Comparison of ENCODE assay signal across 23 cellular contexts in genomic region chr1:52192436-52192835, GRCh38.
"Had no signal": no experiment of that assay in that cellular context is flagged by ENCODE, and none has a peak within 500 bp of the region (broad histone marks: within the 10 kb centered on the region; RNA-seq: fewer than 3 reads in every experiment).

No MANE protein-coding gene starts in this region.

- DNase-seq: activated B cell treated with CpG ODN at 0.5 μM for 24 hours; activated CD4-positive, alpha-beta T cell treated with anti-CD3 and anti-CD28 coated beads for 36 hours; activated CD4-positive, alpha-beta T cell treated with anti-CD3 and anti-CD28 coated beads, Interleukin-2, amount 50 U/mL, for 4 hours; activated CD8-positive, alpha-beta memory T cell treated with anti-CD3 and anti-CD28 coated beads for 24 hours; activated CD8-positive, alpha-beta memory T cell treated with anti-CD3 and anti-CD28 coated beads, Interleukin-2, amount 50 U/mL, for 4 hours; activated T-cell treated with anti-CD3 and anti-CD28 coated beads, Interleukin-2, amount 50 U/mL, for 24 hours; aorta; endodermal cell; erythroblast; immature natural killer cell; kidney glomerular epithelial cell; left ventricle myocardium inferior; naive thymus-derived CD8-positive, alpha-beta T cell; retina; sigmoid colon; stimulated activated CD4-positive, alpha-beta T cell treated with anti-CD3 and anti-CD28 coated beads, Interleukin-4, amount 100 ng/mL, for 1 hour; stimulated activated naive CD4-positive, alpha-beta T cell treated with Interleukin-2 at 50 U/mL for 16 hours; T1000; upper lobe of right lung had no signal

- ATAC-seq: activated CD4-positive, alpha-beta T cell treated with anti-CD3 and anti-CD28 coated beads for 36 hours; activated naive CD4-positive, alpha-beta T cell treated with anti-CD3 and anti-CD28 coated beads, Interleukin-2, amount 50 U/mL, for 72 hours; activated T-helper 17 cell treated with anti-CD3 and anti-CD28 coated beads, Interleukin-2, amount 50 U/mL, for 72 hours; naive thymus-derived CD8-positive, alpha-beta T cell; upper lobe of right lung had no signal

- H3K4me3 ChIP-seq: coronary artery, left ventricle myocardium inferior, sigmoid colon, smooth muscle cell, upper lobe of right lung had no signal
